ENCODE assay signal across 27 cellular contexts in the genomic region with DNA sequence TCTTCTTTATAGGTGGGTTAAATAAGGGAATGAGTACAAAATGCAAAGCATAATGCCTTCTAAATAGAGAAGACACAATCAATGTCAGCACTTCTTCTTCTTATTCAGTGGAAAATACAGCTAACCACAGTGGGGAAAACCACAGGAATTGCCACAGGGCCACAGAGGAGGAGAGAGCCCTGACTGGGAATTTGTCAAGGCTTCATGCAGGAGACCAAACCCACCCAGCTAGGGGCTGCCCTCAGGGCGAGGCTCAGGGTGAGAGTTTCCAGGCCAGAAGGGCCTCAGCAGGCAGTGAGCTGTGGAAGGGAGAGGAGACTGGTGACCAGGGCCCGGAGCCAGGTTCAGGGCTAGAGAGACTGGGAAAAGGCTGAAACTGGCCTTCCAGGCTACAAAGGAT.
"Had no signal": no experiment of that assay in that cellular context is flagged by ENCODE, and none has a peak within 500 bp of the region (broad histone marks: within the 10 kb centered on the region; RNA-seq: fewer than 3 reads in every experiment).

No MANE protein-coding gene starts in this region.

- H3K4me1 ChIP-seq: left ventricle myocardium inferior, right atrium auricular region, right lobe of liver, stomach, testis, transverse colon, upper lobe of left lung had no signal

- H3K36me3 Mint-ChIP-seq: immature natural killer cell; mesothelial cell of epicardium; natural killer cell; neural progenitor cell; stimulated activated naive B cell treated with anti-CD40 and anti-IgM and Interleukin-4, amounts not matched to agents 10 μg/mL and 1 μg/mL and 100 μg/mL, for 72 hours had no signal

- H3K27ac Mint-ChIP-seq: immature natural killer cell; mesothelial cell of epicardium; naive B cell; natural killer cell; nephron progenitor cell; neural progenitor cell; progenitor cell of endocrine pancreas; stimulated activated naive B cell treated with anti-CD40 and anti-IgM and Interleukin-4, amounts not matched to agents 10 μg/mL and 1 μg/mL and 100 μg/mL, for 72 hours had no signal

- ATAC-seq: natural killer cell; right lobe of liver; stimulated activated naive B cell treated with anti-CD40 and anti-IgM and Interleukin-4, amounts not matched to agents 10 μg/mL and 1 μg/mL and 100 μg/mL, for 72 hours; stimulated activated naive CD8-positive, alpha-beta T cell treated with anti-CD3 and anti-CD28 coated beads, Interleukin-15, Interleukin-2, amounts not matched to agents 100 U/mL and 50 U/mL, for 24 hours had no signal

- H3K4me3 ChIP-seq: left ventricle myocardium inferior, lung, neural progenitor cell, ovary, right atrium auricular region, right lobe of liver, skin epidermis, stomach, testis, thyroid gland, transverse colon, upper lobe of left lung had no signal

- DNase-seq: hypothalamus; immature natural killer cell; left ventricle myocardium inferior; mesendoderm; naive B cell; natural killer cell; nephron progenitor cell; ovary; right lobe of liver; stimulated activated CD4-positive, alpha-beta T cell treated with anti-CD3 and anti-CD28 coated beads, Interleukin-12 subunit alpha, Interleukin-12 subunit beta, amount 100 ng/mL, for 4 hours; stimulated activated CD4-positive, alpha-beta T cell treated with anti-CD3 and anti-CD28 coated beads, Interleukin-15, amount 100 ng/mL, for 24 hours; stimulated activated CD4-positive, alpha-beta T cell treated with anti-CD3 and anti-CD28 coated beads, Interleukin-2, amount 100 ng/mL, for 24 hours; stimulated activated CD4-positive, alpha-beta T cell treated with anti-CD3 and anti-CD28 coated beads, Interleukin-4, amount 100 ng/mL, for 1 hour; stimulated activated naive B cell treated with anti-CD40 and anti-IgM and Interleukin-4, amounts not matched to agents 10 μg/mL and 1 μg/mL and 100 μg/mL, for 72 hours; stimulated activated naive CD8-positive, alpha-beta T cell treated with anti-CD3 and anti-CD28 coated beads, Interleukin-15, Interleukin-2, amounts not matched to agents 100 U/mL and 50 U/mL, for 24 hours; stomach; testis; thyroid gland; transverse colon; upper lobe of left lung had no signal

- H3K27me3 ChIP-seq: neural progenitor cell, ovary, right atrium auricular region, right lobe of liver, stomach, testis, thyroid gland, transverse colon, upper lobe of left lung had no signal

- H3K36me3 ChIP-seq: left ventricle myocardium inferior, neural progenitor cell, ovary, right atrium auricular region, right lobe of liver, stomach, thyroid gland, transverse colon, upper lobe of left lung had no signal

- H3K27ac ChIP-seq: left ventricle myocardium inferior, neural progenitor cell, ovary, right atrium auricular region, right lobe of liver, skin epidermis, stomach, testis, thyroid gland, transverse colon, upper lobe of left lung had no signal

- H3K9me3 ChIP-seq: ovary, right lobe of liver, testis, thyroid gland, transverse colon had no signal

- FAIRE-seq: islet of Langerhans had no signal
